ENCODE assay signal across 1 cellular context in the genomic region with DNA sequence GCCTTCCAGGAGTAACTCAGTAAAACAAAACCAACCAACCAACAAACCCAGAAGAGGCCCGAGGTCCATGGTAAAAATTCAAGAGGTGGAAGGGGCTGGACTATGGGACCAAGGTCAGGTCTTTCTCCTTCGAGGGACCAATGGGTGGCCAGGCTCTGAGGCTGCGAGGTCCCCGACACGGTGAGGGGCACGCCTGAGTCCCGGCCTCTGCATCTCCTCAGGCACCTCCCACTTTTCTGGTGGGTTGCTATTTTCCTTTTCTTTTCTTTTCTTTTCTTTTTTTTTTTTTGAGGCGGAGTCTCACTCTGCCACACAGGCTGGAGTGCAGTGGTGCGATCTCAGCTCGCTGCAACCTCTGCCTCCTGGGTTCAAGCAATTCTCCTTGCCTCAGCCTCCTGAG.
TF ChIP-seq lines count a peak whose summit lies in the region.

No MANE protein-coding gene starts in this region.

TF ChIP-seq in IMR-90, 13 proteins besides CTCF, POLR2A, EP300 and RAD21:
- no peak for TF ChIP-seq MXI1 (IDR thresholded peaks at IDR 0.05; ENCODE audit: borderline replicate concordance, low read depth, low read length)
- TF ChIP-seq, protein P1, sequence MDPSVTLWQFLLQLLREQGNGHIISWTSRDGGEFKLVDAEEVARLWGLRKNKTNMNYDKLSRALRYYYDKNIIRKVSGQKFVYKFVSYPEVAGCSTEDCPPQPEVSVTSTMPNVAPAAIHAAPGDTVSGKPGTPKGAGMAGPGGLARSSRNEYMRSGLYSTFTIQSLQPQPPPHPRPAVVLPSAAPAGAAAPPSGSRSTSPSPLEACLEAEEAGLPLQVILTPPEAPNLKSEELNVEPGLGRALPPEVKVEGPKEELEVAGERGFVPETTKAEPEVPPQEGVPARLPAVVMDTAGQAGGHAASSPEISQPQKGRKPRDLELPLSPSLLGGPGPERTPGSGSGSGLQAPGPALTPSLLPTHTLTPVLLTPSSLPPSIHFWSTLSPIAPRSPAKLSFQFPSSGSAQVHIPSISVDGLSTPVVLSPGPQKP (IDR thresholded peaks at IDR 0.05; ENCODE audit: borderline replicate concordance, low read depth, low read length), result no peak
TF ChIP-seq in IMR-90: peak in this region for 0.
